9 cellular contexts compared by ENCODE assay signal in the genomic region with DNA sequence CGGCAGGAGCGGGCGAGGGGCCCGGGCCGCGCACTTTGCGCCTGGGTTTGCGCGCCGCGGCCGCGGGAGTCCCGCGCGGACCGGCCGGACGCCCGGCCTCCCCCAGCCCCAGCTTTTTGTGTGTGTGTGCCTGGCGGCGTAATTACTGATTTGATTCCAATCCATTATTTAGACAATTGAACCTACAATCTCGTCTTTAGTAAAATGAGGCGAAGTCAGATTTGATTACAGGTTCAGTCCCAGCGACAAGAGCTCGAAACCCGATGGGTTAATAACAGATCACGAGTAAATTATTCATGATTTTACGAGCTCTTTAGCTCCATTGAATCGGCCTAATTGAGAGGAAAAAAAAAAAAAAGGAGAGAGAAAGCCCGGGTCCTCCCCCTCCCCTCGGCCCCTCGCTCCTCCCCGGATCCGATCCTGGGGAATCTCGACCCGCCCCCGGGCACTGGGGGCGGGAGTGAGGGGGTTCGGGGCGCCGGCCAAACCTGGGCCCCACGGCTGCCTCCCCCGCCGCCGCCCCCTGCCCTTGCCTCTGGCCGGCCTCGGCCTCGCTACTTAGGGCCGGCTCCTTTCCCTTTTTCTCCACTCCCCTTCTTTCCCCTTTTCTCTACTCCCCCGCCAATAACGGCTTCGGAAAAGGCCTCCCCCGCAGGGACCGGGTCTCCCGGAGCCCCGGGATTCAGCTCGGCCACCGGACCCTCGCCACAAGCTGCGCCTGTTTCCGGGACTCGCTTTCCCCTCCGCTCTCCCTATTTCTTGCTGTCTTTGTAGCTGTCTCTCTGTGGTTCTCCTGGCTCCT. TPM values are rescaled to one million over a fixed set of nuclear protein-coding genes. Genes with fewer than 3 reads are reported as not detected.
DNase-seq lines count a peak whose midpoint lies in the region; ATAC-seq and TF ChIP-seq lines count a peak whose summit lies in the region.
"Had no signal": no experiment of that assay in that cellular context is flagged by ENCODE, and none has a peak within 500 bp of the region (broad histone marks: within the 10 kb centered on the region; RNA-seq: fewer than 3 reads in every experiment).

No MANE protein-coding gene starts in this region.

- ATAC-seq in HG02852 (IDR thresholded peaks at IDR 0.05; ENCODE audit: unreplicated experiment) = no peak

- 5 to 6% methylated on average over 58 of the region's 64 CpGs for WGBS in testis, 2 donors

- H4K20me1 ChIP-seq in BLaER1 = peaks cover 96% of the 10 kb centered on the region

- H3K4me3 Mint-ChIP-seq in nephron = peak overlapping the region; percentile 65 to 82 (median 72)

- H3K4me3 ChIP-seq in BLaER1 (0 out of 2 replicates have a peak overlapping the region, but pooled peaks have one; percentile 16), HUES48 (ENCODE audit: low read depth, low read length) (peak overlapping the region; percentile 47), testis (no peak overlapping the region)

- H3K27me3 Mint-ChIP-seq in nephron (ENCODE audit: low read depth) = peaks cover 99% of the 10 kb centered on the region

- H3K27ac Mint-ChIP-seq in nephron = peak overlapping the region in 1 of 3 experiments; percentile 48

- TF ChIP-seq CTCF in nephron (IDR thresholded peaks at IDR 0.05; ENCODE audit: unreplicated experiment in 3 of 3) (no peak), testis (IDR thresholded peaks at IDR 0.05) (no peak)

- H3K27ac ChIP-seq in BLaER1 = no peak overlapping the region
- H3K27ac ChIP-seq in HUES48 (ENCODE audit: low read depth, low read length) = no peak overlapping the region
- peak overlapping the region; percentile 26 for H3K27ac ChIP-seq in caudate nucleus (ENCODE audit: low read depth, low read length)
- no peak overlapping the region for H3K27ac ChIP-seq in testis

- H3K9ac ChIP-seq in BLaER1 = no peak overlapping the region
- H3K9ac ChIP-seq in HUES48 (ENCODE audit: low read depth, low read length) = no peak overlapping the region

- H3K36me3 ChIP-seq in BLaER1 (no peaks in the 10 kb centered on the region), HUES48 (ENCODE audit: control insufficient read depth, insufficient read depth, low read length) (no peaks in the 10 kb centered on the region), testis (ENCODE audit: low read depth, missing control alignments) (no peaks in the 10 kb centered on the region)

- no peak for TF ChIP-seq POLR2A in testis (IDR thresholded peaks at IDR 0.05)

- H3K4me1 Mint-ChIP-seq in nephron = peaks cover 25% of the 10 kb centered on the region

- peaks cover 3% of the 10 kb centered on the region for H3K36me3 Mint-ChIP-seq in nephron (ENCODE audit: low read depth)

- peaks cover 4% of the 10 kb centered on the region for H3K9me3 Mint-ChIP-seq in nephron

- DNase-seq in caudate nucleus (lab: John Stamatoyannopoulos, UW) (peak in 8 of 61 donors; percentile 16 to 47 (median 28)), NCI-H187 treated with DMSO at 0.1 percent for 48 hours (lab: John Stamatoyannopoulos, UW) (no peak), SIG-M5 (lab: John Stamatoyannopoulos, UW) (no peak), testis (no peak)
- DNase-seq: activated CD8-positive, alpha-beta memory T cell treated with anti-CD3 and anti-CD28 coated beads, Interleukin-2, amount 50 U/mL, for 48 hours had no signal

- H3K9me3 ChIP-seq in BLaER1 (no peaks in the 10 kb centered on the region; the same call in 1 of the 2 replicates), HUES48 (ENCODE audit: control insufficient read depth, insufficient read depth, low read length) (no peaks in the 10 kb centered on the region), testis (no peaks in the 10 kb centered on the region)

- intact Hi-C loops in testis (cut with DNase I; ENCODE audit: low total_unique reads) = no loop called here

- peak overlapping the region; percentile 40 for H3K4me2 ChIP-seq in BLaER1

- peaks cover 13% of the 10 kb centered on the region; the same call in 1 of the 2 replicates for H3K4me1 ChIP-seq in BLaER1
- H3K4me1 ChIP-seq in HUES48 (ENCODE audit: control insufficient read depth, insufficient read depth, low read length) = peaks cover 42% of the 10 kb centered on the region
- H3K4me1 ChIP-seq in testis = peaks cover 16% of the 10 kb centered on the region

- peaks cover 100% of the 10 kb centered on the region for H3K27me3 ChIP-seq in BLaER1
- peaks cover 100% of the 10 kb centered on the region for H3K27me3 ChIP-seq in HUES48 (ENCODE audit: control insufficient read depth, insufficient read depth, low read length)
- H3K27me3 ChIP-seq in testis = peaks cover 9% of the 10 kb centered on the region

RNA-seq across cellular contexts. Expression of a gene that starts 6.6 kb away (rescaled TPM):
- total RNA-seq in testis = 1 to 10 TPM; 2.0 to 5.1 TPM
- polyA plus RNA-seq in testis (ENCODE audit: insufficient read depth, low read depth, low replicate concordance) = 3.4 TPM

Comparison
In these comparisons a context has a peak if more than half of its experiments do, and no peak if none do; other contexts are left out.
1. H3K4me3 ChIP-seq: peak in BLaER1 (single experiment) and HUES48 (single experiment); none in testis (0 of 2).